ENCODE assay signal across 8 cellular contexts in the genomic region with DNA sequence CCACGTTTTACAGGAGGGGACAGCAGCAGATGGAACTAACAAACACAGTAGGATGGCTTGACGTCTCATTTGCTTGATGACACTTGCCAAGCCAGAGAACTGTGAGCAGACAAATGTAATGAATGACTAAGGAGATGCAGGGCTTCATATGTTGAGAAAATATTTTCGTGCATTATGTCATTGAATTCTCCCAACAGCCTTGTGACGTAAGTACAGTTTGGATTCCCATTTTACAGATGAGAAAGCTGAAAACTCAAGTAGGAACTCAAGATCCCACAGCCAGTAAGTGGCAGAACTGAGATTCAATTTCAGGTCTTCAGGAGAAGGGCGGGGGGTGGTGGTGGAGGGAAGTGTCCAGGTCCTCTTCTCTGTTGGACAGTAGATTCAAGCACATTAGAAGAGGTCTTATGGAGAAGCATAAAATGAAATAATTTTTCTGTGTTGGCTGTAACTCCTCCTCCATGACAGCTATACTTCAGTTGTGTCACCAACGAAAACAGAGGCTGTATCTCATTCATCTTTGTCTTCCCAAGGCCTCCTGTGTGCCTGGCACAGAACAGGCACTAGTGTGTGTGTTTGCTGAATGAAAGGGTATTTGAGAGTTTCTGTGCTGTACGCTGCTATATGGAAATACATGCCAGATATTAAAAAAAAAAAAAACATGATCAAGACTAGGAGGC. TPM values are rescaled to one million over a fixed set of nuclear protein-coding genes. Genes with fewer than 3 reads are reported as not detected.
DNase-seq lines count a peak whose midpoint lies in the region; ATAC-seq, FAIRE-seq and TF ChIP-seq lines count a peak whose summit lies in the region.
"Had no signal": no experiment of that assay in that cellular context is flagged by ENCODE, and none has a peak within 500 bp of the region (broad histone marks: within the 10 kb centered on the region; RNA-seq: fewer than 3 reads in every experiment).

No MANE protein-coding gene starts in this region.

- no peaks in the 10 kb centered on the region for H3K4me1 Mint-ChIP-seq in Caco-2 (ENCODE audit: low read depth, unreplicated experiment)

- POLR2A ChIA-PET in Caco-2 (lab: Charles Lee): no interaction called here

- H3K4me3 ChIP-seq in kidney (ENCODE audit: low read length in 2 of 2) (peak overlapping the region; percentile 63 to 68), skin epidermis (peak overlapping the region in 4 of 7 experiments; percentile 60 to 74 (median 63)), Caco-2 (ENCODE audit: low read depth, low read length) (no peak overlapping the region)

- H3K36me3 Mint-ChIP-seq in Caco-2 (ENCODE audit: insufficient read depth, unreplicated experiment): no peaks in the 10 kb centered on the region

- intact Hi-C loops in kidney (cut with DNase I) (no loop called here), Caco-2 (cut with micrococcal nuclease; ENCODE audit: unreplicated experiment) (no loop called here)

- TF ChIP-seq CTCF in kidney (IDR thresholded peaks at IDR 0.05; ENCODE audit: borderline replicate concordance, extremely low read depth, insufficient read depth) (no peak), Caco-2 (IDR thresholded peaks at IDR 0.05; ENCODE audit: insufficient read depth in 1 of 2, low read depth in 1 of 2, low read length in 1 of 2, severe bottlenecking in 1 of 2, unreplicated experiment in 1 of 2) (no peak)

- peaks cover 5 to 15% of the 10 kb centered on the region in 2 donors for H3K4me1 ChIP-seq in kidney (ENCODE audit: control insufficient read depth in 1 of 2, insufficient read depth in 1 of 2, low read depth in 1 of 2, low read length in 2 of 2)
- peaks cover 10% of the 10 kb centered on the region; the same call in 1 of the 2 replicates for H3K4me1 ChIP-seq in Caco-2

- no peak overlapping the region for H3K27ac Mint-ChIP-seq in Caco-2 (ENCODE audit: unreplicated experiment)

- H3K9me3 ChIP-seq in kidney (ENCODE audit: control insufficient read depth in 1 of 2, low read length in 2 of 2) (no peaks in the 10 kb centered on the region), Caco-2 (no peaks in the 10 kb centered on the region)

- H3K9ac ChIP-seq in kidney (ENCODE audit: low read length in 2 of 2): no peak overlapping the region

- DNase-seq in HTR-8/SVneo (ENCODE audit: insufficient read length, low spot score) (no peak), amniotic epithelial cell (ENCODE audit: low read depth) (peak; percentile 32), kidney (no peak), Caco-2 (no peak)
- DNase-seq in activated CD4-positive, alpha-beta T cell treated with anti-CD3 and anti-CD28 coated beads for 4 hours: no peak

- CTCF ChIA-PET in Caco-2 (lab: Charles Lee): no interaction called here

- peaks cover 30% of the 10 kb centered on the region for H3K27me3 Mint-ChIP-seq in Caco-2 (ENCODE audit: insufficient read depth, unreplicated experiment)

- H3K36me3 ChIP-seq in kidney (ENCODE audit: control insufficient read depth in 1 of 2, insufficient read depth in 2 of 2, low read length in 2 of 2): no peaks in the 10 kb centered on the region
- no peaks in the 10 kb centered on the region for H3K36me3 ChIP-seq in Caco-2 (ENCODE audit: control insufficient read depth, insufficient read depth, low read length)

- peak overlapping the region; percentile 23 to 71 for H3K27ac ChIP-seq in kidney (ENCODE audit: low read depth in 2 of 2, low read length in 2 of 2)
- H3K27ac ChIP-seq in skin epidermis: peak overlapping the region in 2 of 21 experiments; percentile 29 to 91

- BruUV-seq in Caco-2 (replicated peaks; lab: Mats Ljungman, UMichigan): no TSS peak

- no peak overlapping the region for H3K4me3 Mint-ChIP-seq in Caco-2 (ENCODE audit: unreplicated experiment)

- FAIRE-seq in HTR-8/SVneo (lab: Jason Lieb, UNC) (peak; percentile 90), kidney (lab: Jason Lieb, UNC) (no peak)

- ATAC-seq in HG02938 (IDR thresholded peaks at IDR 0.05; ENCODE audit: unreplicated experiment): no peak
- ATAC-seq: activated CD4-positive, CD25-positive, alpha-beta regulatory T cell treated with anti-CD3 and anti-CD28 coated beads, Interleukin-2, amount 50 U/mL, for 24 hours had no signal

- no peaks in the 10 kb centered on the region for H3K9me3 Mint-ChIP-seq in Caco-2 (ENCODE audit: unreplicated experiment)

- peaks cover 7% of the 10 kb centered on the region for H3K27me3 ChIP-seq in Caco-2 (replicated peaks; ENCODE audit: control insufficient read depth, insufficient read depth, low read length)

RNA-seq across cellular contexts. Expression of a gene that starts 2.2 kb away (rescaled TPM):
- total RNA-seq in kidney (14.7 TPM), Caco-2 (2022) (0.16 and 0.18 TPM in 2 replicates)
- polyA plus RNA-seq in kidney (ENCODE audit: insufficient read depth, low read depth, low replicate concordance): 4.1 TPM

RNA-seq across cellular contexts. Expression of a gene that starts 49.2 kb away (rescaled TPM):
- total RNA-seq in kidney (21.5 TPM), Caco-2 (2022) (23.0 and 23.2 TPM in 2 replicates)
- polyA plus RNA-seq in kidney (ENCODE audit: insufficient read depth, low read depth, low replicate concordance): 6.3 TPM

Comparison
In these comparisons a context has a peak if more than half of its experiments do, and no peak if none do; other contexts are left out.
1. RNA of a gene that starts 2.2 kb away (total RNA-seq): 14.7 TPM in kidney (single experiment); 0.16 to 0.18 TPM in Caco-2; every median in the first group is over 10 times any median in the second.